ENCODE assay signal across 13 cellular contexts in genomic region chr20:62918137-62918536, GRCh38.
DNase-seq lines count a peak whose midpoint lies in the region; ATAC-seq and TF ChIP-seq lines count a peak whose summit lies in the region.
"Had no signal": no experiment of that assay in that cellular context is flagged by ENCODE, and none has a peak within 500 bp of the region (broad histone marks: within the 10 kb centered on the region; RNA-seq: fewer than 3 reads in every experiment).

No MANE protein-coding gene starts in this region.

- H3K27ac Mint-ChIP-seq in central memory CD8-positive, alpha-beta T cell (ENCODE audit: low read depth), result peak overlapping the region; percentile 84

- no peak for TF ChIP-seq CTCF in OCI-LY3 (IDR thresholded peaks at IDR 0.05; ENCODE audit: low read depth, low read length)

- peak; percentile 41 for DNase-seq in activated T-cell treated with anti-CD3 and anti-CD28 coated beads, Interleukin-2, amount 50 U/mL, for 1 hour
- DNase-seq in activated T-cell treated with anti-CD3 and anti-CD28 coated beads for 4 hours, result no peak
- DNase-seq in central memory CD8-positive, alpha-beta T cell (ENCODE audit: low spot score in 2 of 2), result no peak
- peak; percentile 32 for DNase-seq in stimulated activated naive CD8-positive, alpha-beta T cell treated with anti-CD3 and anti-CD28 coated beads, Interleukin-15, Interleukin-2, amounts not matched to agents 100 U/mL and 50 U/mL, for 24 hours
- DNase-seq in NCI-H748 (lab: John Stamatoyannopoulos, UW; ENCODE audit: unreplicated experiment), result no peak
- DNase-seq in NCI-H1930 (lab: John Stamatoyannopoulos, UW), result no peak
- DNase-seq: adrenal gland, EL had no signal

- peaks cover 60% of the 10 kb centered on the region for H3K4me1 ChIP-seq in OCI-LY3 (ENCODE audit: low read length)

- no peaks in the 10 kb centered on the region for H3K9me3 Mint-ChIP-seq in central memory CD8-positive, alpha-beta T cell

- H4K20me1 ChIP-seq in OCI-LY3 (ENCODE audit: insufficient read depth, low read length), result peaks cover 95% of the 10 kb centered on the region

- peak overlapping the region; percentile 28 for H3K9ac ChIP-seq in OCI-LY3 (ENCODE audit: low read length)

- peak; percentile 29 for ATAC-seq in central memory CD8-positive, alpha-beta T cell (replicated peaks; ENCODE audit: extremely low read depth, poor library complexity, severe bottlenecking)
- no peak for ATAC-seq in stimulated activated naive CD8-positive, alpha-beta T cell treated with anti-CD3 and anti-CD28 coated beads, Interleukin-15, Interleukin-2, amounts not matched to agents 100 U/mL and 50 U/mL, for 24 hours
- ATAC-seq in HG03139 (IDR thresholded peaks at IDR 0.05; ENCODE audit: unreplicated experiment), result no peak
- ATAC-seq: left colon had no signal

- H3K27ac ChIP-seq in OCI-LY3 (ENCODE audit: low read length), result peak overlapping the region; percentile 59
- H3K27ac ChIP-seq: adrenal gland, ovary, suprapubic skin had no signal

- H3K36me3 ChIP-seq in OCI-LY3 (replicated peaks; ENCODE audit: low read depth, low read length), result peaks cover 8% of the 10 kb centered on the region
- H3K36me3 ChIP-seq: adrenal gland, ovary had no signal

- H3K4me2 ChIP-seq in OCI-LY3 (ENCODE audit: low read length), result peak overlapping the region; percentile 69

- peaks cover 19% of the 10 kb centered on the region for H3K36me3 Mint-ChIP-seq in central memory CD8-positive, alpha-beta T cell (ENCODE audit: insufficient read depth)

- peak overlapping the region; percentile 38 for H3K4me3 ChIP-seq in OCI-LY3 (ENCODE audit: low read length)
- H3K4me3 ChIP-seq: adrenal gland, ovary, suprapubic skin had no signal

- H2AFZ ChIP-seq in OCI-LY3 (ENCODE audit: low read depth, low read length), result no peak overlapping the region

- H3K27me3 Mint-ChIP-seq in central memory CD8-positive, alpha-beta T cell, result no peaks in the 10 kb centered on the region

- H3K27me3 ChIP-seq in OCI-LY3 (ENCODE audit: low read depth, low read length), result no peaks in the 10 kb centered on the region
- H3K27me3 ChIP-seq: adrenal gland, ovary, suprapubic skin had no signal

- H3K4me1 Mint-ChIP-seq in central memory CD8-positive, alpha-beta T cell, result peaks cover 79% of the 10 kb centered on the region

- H3K9me3 ChIP-seq in OCI-LY3 (ENCODE audit: insufficient read depth, low read length), result no peaks in the 10 kb centered on the region
- H3K9me3 ChIP-seq: adrenal gland, ovary, suprapubic skin had no signal

- H3K79me2 ChIP-seq in OCI-LY3 (ENCODE audit: low read length), result peaks cover 100% of the 10 kb centered on the region

- peak overlapping the region; percentile 75 for H3K4me3 Mint-ChIP-seq in central memory CD8-positive, alpha-beta T cell

Comparison
In these comparisons a context has a peak if more than half of its experiments do, and no peak if none do; other contexts are left out.
1. DNase-seq: peak in activated T-cell treated with anti-CD3 and anti-CD28 coated beads, Interleukin-2, amount 50 U/mL, for 1 hour (single experiment) and stimulated activated naive CD8-positive, alpha-beta T cell treated with anti-CD3 and anti-CD28 coated beads, Interleukin-15, Interleukin-2, amounts not matched to agents 100 U/mL and 50 U/mL, for 24 hours (single experiment); none in activated T-cell treated with anti-CD3 and anti-CD28 coated beads for 4 hours (single experiment), central memory CD8-positive, alpha-beta T cell (0 of 2), NCI-H748 (single experiment) and NCI-H1930 (0 of 2).